2 cellular contexts compared by ENCODE assay signal in the genomic region with DNA sequence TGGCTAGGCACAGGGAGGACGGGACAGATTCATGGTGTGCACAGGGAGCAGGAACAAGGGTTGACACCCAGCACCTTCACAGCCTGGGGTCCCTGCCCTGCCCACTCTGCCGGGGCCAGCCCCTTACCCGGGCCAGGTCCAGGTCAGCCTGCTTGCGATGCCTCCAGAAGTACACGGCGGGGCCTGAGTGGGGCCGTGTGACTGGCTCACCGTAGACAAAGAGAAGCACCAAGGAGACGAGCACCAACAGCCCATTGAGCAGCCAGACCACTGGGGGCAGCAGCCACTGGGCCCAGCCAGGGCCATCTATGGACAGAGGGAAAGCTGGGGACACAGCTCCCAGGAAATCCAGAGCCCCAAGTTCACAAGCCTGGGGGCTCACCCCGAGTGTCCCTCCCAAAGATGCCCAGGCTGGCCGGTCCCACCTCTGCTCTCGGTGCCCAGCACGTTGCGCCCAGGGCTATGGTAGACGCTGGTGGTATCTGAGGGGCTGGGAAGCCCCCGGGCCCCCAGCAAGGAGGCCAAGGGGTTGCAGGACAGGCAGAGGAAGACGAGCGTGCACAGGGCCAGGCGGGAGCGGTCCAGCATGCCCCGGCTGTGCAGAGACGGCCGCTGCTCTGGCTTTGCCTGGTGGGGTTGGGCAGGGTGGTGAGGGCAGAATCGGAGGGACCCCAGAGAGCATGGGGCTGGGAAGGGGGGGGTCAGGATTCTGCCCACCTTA.
TF ChIP-seq lines count a peak whose summit lies in the region.

No MANE protein-coding gene starts in this region.

TF ChIP-seq in PFSK-1, 5 proteins besides CTCF, POLR2A, EP300 and RAD21:
- TF ChIP-seq, protein P1, sequence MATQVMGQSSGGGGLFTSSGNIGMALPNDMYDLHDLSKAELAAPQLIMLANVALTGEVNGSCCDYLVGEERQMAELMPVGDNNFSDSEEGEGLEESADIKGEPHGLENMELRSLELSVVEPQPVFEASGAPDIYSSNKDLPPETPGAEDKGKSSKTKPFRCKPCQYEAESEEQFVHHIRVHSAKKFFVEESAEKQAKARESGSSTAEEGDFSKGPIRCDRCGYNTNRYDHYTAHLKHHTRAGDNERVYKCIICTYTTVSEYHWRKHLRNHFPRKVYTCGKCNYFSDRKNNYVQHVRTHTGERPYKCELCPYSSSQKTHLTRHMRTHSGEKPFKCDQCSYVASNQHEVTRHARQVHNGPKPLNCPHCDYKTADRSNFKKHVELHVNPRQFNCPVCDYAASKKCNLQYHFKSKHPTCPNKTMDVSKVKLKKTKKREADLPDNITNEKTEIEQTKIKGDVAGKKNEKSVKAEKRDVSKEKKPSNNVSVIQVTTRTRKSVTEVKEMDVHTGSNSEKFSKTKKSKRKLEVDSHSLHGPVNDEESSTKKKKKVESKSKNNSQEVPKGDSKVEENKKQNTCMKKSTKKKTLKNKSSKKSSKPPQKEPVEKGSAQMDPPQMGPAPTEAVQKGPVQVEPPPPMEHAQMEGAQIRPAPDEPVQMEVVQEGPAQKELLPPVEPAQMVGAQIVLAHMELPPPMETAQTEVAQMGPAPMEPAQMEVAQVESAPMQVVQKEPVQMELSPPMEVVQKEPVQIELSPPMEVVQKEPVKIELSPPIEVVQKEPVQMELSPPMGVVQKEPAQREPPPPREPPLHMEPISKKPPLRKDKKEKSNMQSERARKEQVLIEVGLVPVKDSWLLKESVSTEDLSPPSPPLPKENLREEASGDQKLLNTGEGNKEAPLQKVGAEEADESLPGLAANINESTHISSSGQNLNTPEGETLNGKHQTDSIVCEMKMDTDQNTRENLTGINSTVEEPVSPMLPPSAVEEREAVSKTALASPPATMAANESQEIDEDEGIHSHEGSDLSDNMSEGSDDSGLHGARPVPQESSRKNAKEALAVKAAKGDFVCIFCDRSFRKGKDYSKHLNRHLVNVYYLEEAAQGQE (IDR thresholded peaks at IDR 0.05; ENCODE audit: insufficient read depth in 1 of 2, low read depth in 2 of 2, low read length in 2 of 2): no peak
- TF ChIP-seq TAF1 (IDR thresholded peaks at IDR 0.05; ENCODE audit: borderline replicate concordance, insufficient read depth, low read length): no peak
- no peak for TF ChIP-seq SIN3A (IDR thresholded peaks at IDR 0.05; ENCODE audit: borderline replicate concordance, insufficient read depth, low read length)
- no peak for TF ChIP-seq FOXP2 (optimal IDR thresholded peaks at IDR 0.05; ENCODE audit: borderline replicate concordance, extremely low read depth, extremely low read length, insufficient read depth)
- TF ChIP-seq POLR2AphosphoS5 (IDR thresholded peaks at IDR 0.05; ENCODE audit: low read depth, low read length): peak; percentile 51; the same call in 1 of the 2 replicates
TF ChIP-seq in PFSK-1: peak in this region for 1.

TF ChIP-seq in H1, 55 proteins besides CTCF, POLR2A, EP300 and RAD21 (continued from another document):
- TF ChIP-seq, protein P2, sequence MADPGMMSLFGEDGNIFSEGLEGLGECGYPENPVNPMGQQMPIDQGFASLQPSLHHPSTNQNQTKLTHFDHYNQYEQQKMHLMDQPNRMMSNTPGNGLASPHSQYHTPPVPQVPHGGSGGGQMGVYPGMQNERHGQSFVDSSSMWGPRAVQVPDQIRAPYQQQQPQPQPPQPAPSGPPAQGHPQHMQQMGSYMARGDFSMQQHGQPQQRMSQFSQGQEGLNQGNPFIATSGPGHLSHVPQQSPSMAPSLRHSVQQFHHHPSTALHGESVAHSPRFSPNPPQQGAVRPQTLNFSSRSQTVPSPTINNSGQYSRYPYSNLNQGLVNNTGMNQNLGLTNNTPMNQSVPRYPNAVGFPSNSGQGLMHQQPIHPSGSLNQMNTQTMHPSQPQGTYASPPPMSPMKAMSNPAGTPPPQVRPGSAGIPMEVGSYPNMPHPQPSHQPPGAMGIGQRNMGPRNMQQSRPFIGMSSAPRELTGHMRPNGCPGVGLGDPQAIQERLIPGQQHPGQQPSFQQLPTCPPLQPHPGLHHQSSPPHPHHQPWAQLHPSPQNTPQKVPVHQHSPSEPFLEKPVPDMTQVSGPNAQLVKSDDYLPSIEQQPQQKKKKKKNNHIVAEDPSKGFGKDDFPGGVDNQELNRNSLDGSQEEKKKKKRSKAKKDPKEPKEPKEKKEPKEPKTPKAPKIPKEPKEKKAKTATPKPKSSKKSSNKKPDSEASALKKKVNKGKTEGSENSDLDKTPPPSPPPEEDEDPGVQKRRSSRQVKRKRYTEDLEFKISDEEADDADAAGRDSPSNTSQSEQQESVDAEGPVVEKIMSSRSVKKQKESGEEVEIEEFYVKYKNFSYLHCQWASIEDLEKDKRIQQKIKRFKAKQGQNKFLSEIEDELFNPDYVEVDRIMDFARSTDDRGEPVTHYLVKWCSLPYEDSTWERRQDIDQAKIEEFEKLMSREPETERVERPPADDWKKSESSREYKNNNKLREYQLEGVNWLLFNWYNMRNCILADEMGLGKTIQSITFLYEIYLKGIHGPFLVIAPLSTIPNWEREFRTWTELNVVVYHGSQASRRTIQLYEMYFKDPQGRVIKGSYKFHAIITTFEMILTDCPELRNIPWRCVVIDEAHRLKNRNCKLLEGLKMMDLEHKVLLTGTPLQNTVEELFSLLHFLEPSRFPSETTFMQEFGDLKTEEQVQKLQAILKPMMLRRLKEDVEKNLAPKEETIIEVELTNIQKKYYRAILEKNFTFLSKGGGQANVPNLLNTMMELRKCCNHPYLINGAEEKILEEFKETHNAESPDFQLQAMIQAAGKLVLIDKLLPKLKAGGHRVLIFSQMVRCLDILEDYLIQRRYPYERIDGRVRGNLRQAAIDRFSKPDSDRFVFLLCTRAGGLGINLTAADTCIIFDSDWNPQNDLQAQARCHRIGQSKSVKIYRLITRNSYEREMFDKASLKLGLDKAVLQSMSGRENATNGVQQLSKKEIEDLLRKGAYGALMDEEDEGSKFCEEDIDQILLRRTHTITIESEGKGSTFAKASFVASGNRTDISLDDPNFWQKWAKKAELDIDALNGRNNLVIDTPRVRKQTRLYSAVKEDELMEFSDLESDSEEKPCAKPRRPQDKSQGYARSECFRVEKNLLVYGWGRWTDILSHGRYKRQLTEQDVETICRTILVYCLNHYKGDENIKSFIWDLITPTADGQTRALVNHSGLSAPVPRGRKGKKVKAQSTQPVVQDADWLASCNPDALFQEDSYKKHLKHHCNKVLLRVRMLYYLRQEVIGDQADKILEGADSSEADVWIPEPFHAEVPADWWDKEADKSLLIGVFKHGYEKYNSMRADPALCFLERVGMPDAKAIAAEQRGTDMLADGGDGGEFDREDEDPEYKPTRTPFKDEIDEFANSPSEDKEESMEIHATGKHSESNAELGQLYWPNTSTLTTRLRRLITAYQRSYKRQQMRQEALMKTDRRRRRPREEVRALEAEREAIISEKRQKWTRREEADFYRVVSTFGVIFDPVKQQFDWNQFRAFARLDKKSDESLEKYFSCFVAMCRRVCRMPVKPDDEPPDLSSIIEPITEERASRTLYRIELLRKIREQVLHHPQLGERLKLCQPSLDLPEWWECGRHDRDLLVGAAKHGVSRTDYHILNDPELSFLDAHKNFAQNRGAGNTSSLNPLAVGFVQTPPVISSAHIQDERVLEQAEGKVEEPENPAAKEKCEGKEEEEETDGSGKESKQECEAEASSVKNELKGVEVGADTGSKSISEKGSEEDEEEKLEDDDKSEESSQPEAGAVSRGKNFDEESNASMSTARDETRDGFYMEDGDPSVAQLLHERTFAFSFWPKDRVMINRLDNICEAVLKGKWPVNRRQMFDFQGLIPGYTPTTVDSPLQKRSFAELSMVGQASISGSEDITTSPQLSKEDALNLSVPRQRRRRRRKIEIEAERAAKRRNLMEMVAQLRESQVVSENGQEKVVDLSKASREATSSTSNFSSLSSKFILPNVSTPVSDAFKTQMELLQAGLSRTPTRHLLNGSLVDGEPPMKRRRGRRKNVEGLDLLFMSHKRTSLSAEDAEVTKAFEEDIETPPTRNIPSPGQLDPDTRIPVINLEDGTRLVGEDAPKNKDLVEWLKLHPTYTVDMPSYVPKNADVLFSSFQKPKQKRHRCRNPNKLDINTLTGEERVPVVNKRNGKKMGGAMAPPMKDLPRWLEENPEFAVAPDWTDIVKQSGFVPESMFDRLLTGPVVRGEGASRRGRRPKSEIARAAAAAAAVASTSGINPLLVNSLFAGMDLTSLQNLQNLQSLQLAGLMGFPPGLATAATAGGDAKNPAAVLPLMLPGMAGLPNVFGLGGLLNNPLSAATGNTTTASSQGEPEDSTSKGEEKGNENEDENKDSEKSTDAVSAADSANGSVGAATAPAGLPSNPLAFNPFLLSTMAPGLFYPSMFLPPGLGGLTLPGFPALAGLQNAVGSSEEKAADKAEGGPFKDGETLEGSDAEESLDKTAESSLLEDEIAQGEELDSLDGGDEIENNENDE (IDR thresholded peaks at IDR 0.05; ENCODE audit: insufficient replicate concordance, low read length): no peak
- TF ChIP-seq FOSL1 (IDR thresholded peaks at IDR 0.05; ENCODE audit: insufficient read depth, low read depth, low read length) (no peak), TBP (IDR thresholded peaks at IDR 0.05; ENCODE audit: low read depth, low read length) (no peak), ASH2L (IDR thresholded peaks at IDR 0.05; ENCODE audit: low read length) (no peak)
